ENCODE assay signal across 8 cellular contexts in the genomic region with DNA sequence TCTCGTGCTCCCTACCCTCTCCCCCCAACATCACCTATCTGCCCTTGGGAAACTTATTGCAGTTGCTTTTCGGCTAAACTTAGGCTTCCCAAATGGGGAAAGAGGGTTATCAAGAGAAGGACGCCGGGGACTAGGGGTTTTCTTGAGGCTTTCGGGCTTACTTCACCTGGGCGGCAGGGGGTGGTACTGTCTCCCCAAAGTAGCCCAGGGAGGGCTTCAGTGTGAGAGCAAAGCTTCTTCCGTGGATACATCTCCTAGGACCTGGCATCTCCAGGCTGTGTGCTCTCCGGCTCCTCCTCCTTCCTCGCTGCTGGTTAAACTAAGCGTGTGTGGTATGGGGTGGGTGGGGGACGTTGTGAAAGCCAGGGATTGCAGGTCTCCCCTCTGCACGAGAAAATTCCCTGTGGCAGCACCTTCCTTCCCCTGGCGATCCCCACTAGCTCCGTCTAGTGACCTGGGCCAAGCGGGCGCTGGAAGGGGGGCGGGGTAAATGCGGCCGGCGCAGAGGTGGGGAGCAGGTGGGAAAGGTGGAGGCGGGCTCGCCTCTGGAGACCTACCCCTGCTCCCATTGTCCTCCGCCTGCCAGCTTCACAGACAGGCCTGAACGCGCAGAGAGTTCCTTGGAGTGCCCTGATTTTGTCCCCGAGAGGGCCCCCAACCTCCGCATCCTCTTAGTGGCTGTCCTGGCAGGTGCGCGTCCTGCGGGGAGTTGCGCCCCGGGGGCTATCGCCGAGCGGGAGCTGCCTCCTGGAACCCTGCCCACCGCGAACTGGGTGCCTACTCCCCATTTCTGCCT. TPM values are rescaled to one million over a fixed set of nuclear protein-coding genes. Genes with fewer than 3 reads are reported as not detected.
A peak's percentile ranks its signal among the peaks of the same experiment; 100 is the strongest.
DNase-seq lines count a peak whose midpoint lies in the region; ATAC-seq and TF ChIP-seq lines count a peak whose summit lies in the region.

No MANE protein-coding gene starts in this region.

- intact Hi-C loops in breast epithelium (cut with DNase I; ENCODE audit: low total_unique reads) (no loop called here), left lung (cut with DNase I) (no loop called here)

- H3K27me3 ChIP-seq in breast epithelium: no peaks in the 10 kb centered on the region
- peaks cover 0 to 40% of the 10 kb centered on the region in 2 donors for H3K27me3 ChIP-seq in left lung
- peaks cover 0 to 4% (median 2%) of the 10 kb centered on the region in 5 donors for H3K27me3 ChIP-seq in subcutaneous abdominal adipose tissue (ENCODE audit: control insufficient read depth in 5 of 5, insufficient read depth in 4 of 5, low read length in 5 of 5)
- H3K27me3 ChIP-seq in effector memory CD4-positive, alpha-beta T cell (replicated peaks; ENCODE audit: control insufficient read depth, insufficient read depth, low read length, poor library complexity, severe bottlenecking): peaks cover 18% of the 10 kb centered on the region

- TF ChIP-seq CTCF in breast epithelium (IDR thresholded peaks at IDR 0.05): no peak
- no peak for TF ChIP-seq CTCF in left lung (IDR thresholded peaks at IDR 0.05)

- H3K4me3 ChIP-seq in breast epithelium (peak overlapping the region; percentile 89 to 92 (median 90)), left lung (peak overlapping the region; percentile 55 to 73), subcutaneous abdominal adipose tissue (ENCODE audit: low read depth in 1 of 5, low read length in 5 of 5) (peak overlapping the region; percentile 90 to 96 (median 91))
- H3K4me3 ChIP-seq in effector memory CD4-positive, alpha-beta T cell (ENCODE audit: insufficient read depth, low read depth, low read length, poor library complexity, severe bottlenecking): no peak overlapping the region

- peak; percentile 13 for ATAC-seq in HG03432 (IDR thresholded peaks at IDR 0.05; ENCODE audit: unreplicated experiment)
- ATAC-seq in left lung: peak; percentile 31

- DNase-seq in breast epithelium (ENCODE audit: low spot score in 2 of 2) (peak in 1 of 2 donors; percentile 52), left lung (peak; percentile 42 to 80), HuH-7 (ENCODE audit: low spot score) (no peak), NOMO-1 treated with DMSO at 0.1 percent for 48 hours (lab: John Stamatoyannopoulos, UW; ENCODE audit: unreplicated experiment) (no peak)
- DNase-seq in effector memory CD4-positive, alpha-beta T cell: no peak

- peak overlapping the region; percentile 89 to 92 for H3K27ac ChIP-seq in breast epithelium
- H3K27ac ChIP-seq in left lung: peak overlapping the region; percentile 86 to 89
- peak overlapping the region; percentile 67 for H3K27ac ChIP-seq in subcutaneous abdominal adipose tissue (ENCODE audit: low read depth, low read length)
- H3K27ac ChIP-seq in effector memory CD4-positive, alpha-beta T cell (ENCODE audit: insufficient read depth, low read length, poor library complexity, severe bottlenecking): no peak overlapping the region

- no peaks in the 10 kb centered on the region for H3K9me3 ChIP-seq in ES-I3 (ENCODE audit: control insufficient read depth, insufficient read depth, low read length)
- H3K9me3 ChIP-seq in breast epithelium: no peaks in the 10 kb centered on the region
- H3K9me3 ChIP-seq in left lung: no peaks in the 10 kb centered on the region
- H3K9me3 ChIP-seq in subcutaneous abdominal adipose tissue (ENCODE audit: control insufficient read depth in 5 of 5, low read length in 5 of 5): peaks cover 0 to 2% (median 0%) of the 10 kb centered on the region in 5 donors
- H3K9me3 ChIP-seq in effector memory CD4-positive, alpha-beta T cell (ENCODE audit: control insufficient read depth, low read length): no peaks in the 10 kb centered on the region

- H3K4me1 ChIP-seq in ES-I3 (ENCODE audit: insufficient read depth, low read length) (0 out of 2 replicates have a peak, but pooled peaks cover 4% of the 10 kb centered on the region), breast epithelium (no peaks in the 10 kb centered on the region), left lung (peaks cover 0 to 24% of the 10 kb centered on the region in 2 donors), subcutaneous abdominal adipose tissue (ENCODE audit: control insufficient read depth in 5 of 5, insufficient read depth in 5 of 5, low read length in 5 of 5) (peaks cover 0 to 40% (median 37%) of the 10 kb centered on the region in 5 donors)
- no peaks in the 10 kb centered on the region for H3K4me1 ChIP-seq in effector memory CD4-positive, alpha-beta T cell (ENCODE audit: control insufficient read depth, insufficient read depth, low read length, poor library complexity, severe bottlenecking)

- TF ChIP-seq POLR2A in breast epithelium (IDR thresholded peaks at IDR 0.05): no peak

- H3K9ac ChIP-seq in ES-I3 (ENCODE audit: low read depth, low read length) (peak overlapping the region; percentile 92), subcutaneous abdominal adipose tissue (ENCODE audit: low read length in 5 of 5) (peak overlapping the region; percentile 13 to 92 (median 73))

- no peaks in the 10 kb centered on the region for H3K36me3 ChIP-seq in ES-I3 (ENCODE audit: insufficient read depth, low read length)
- no peaks in the 10 kb centered on the region for H3K36me3 ChIP-seq in breast epithelium
- no peaks in the 10 kb centered on the region for H3K36me3 ChIP-seq in left lung
- H3K36me3 ChIP-seq in subcutaneous abdominal adipose tissue (ENCODE audit: control insufficient read depth in 5 of 5, insufficient read depth in 5 of 5, low read length in 5 of 5): no peaks in the 10 kb centered on the region
- H3K36me3 ChIP-seq in effector memory CD4-positive, alpha-beta T cell (ENCODE audit: control insufficient read depth, insufficient read depth, low read length): no peaks in the 10 kb centered on the region

RNA-seq across cellular contexts. Expression of a gene that starts 1.2 kb away (rescaled TPM):
- total RNA-seq in breast epithelium (100 to 1,000 TPM in 2 of 3 donors, 10 to 100 TPM in 1; 63.9 to 125 (median 101) TPM), left lung (100 to 1,000 TPM in 1 of 2 donors, 10 to 100 TPM in 1; 85.3 to 107 TPM)

Comparison
In these comparisons a context has a peak if more than half of its experiments do, and no peak if none do; other contexts are left out.
1. DNase-seq: peak in left lung (2 of 2); none in HuH-7 (single experiment), NOMO-1 treated with DMSO at 0.1 percent for 48 hours (single experiment) and effector memory CD4-positive, alpha-beta T cell (0 of 3).